13 cellular contexts compared by ENCODE assay signal in the genomic region with DNA sequence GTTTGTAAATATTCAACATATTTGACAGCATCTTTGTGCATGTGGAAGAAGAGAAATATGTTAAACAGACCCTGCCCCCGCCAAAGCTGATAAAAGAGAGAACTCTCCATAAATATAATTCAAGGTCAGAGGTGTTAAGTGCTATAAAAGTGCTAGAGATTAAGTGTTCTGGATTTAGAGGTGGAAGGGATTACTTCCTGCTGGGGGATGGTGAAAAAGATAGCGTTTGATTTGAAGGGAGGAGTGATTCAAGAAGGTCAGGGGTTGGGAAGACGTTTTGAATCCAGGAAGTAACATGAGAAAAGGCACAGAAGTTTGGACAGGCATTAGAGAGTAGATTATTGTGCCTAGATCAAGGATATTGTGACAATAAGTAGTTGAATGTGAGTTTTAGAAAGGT. TPM values are rescaled to one million over a fixed set of nuclear protein-coding genes. Genes with fewer than 3 reads are reported as not detected.
DNase-seq lines count a peak whose midpoint lies in the region; ATAC-seq, FAIRE-seq and TF ChIP-seq lines count a peak whose summit lies in the region.
"Had no signal": no experiment of that assay in that cellular context is flagged by ENCODE, and none has a peak within 500 bp of the region (broad histone marks: within the 10 kb centered on the region; RNA-seq: fewer than 3 reads in every experiment).

No MANE protein-coding gene starts in this region.

- no peak for TF ChIP-seq POLR2A in GM12878 (IDR thresholded peaks at IDR 0.05; ENCODE audit: low read depth, low read length)

- POLR2A ChIA-PET in GM12878 (lab: Charles Lee): no interaction called here

- H3K9ac ChIP-seq in GM12878 (ENCODE audit: control insufficient read depth, insufficient read depth, low read length): no peak overlapping the region
- H3K9ac ChIP-seq in MM.1S (ENCODE audit: low read length): no peak overlapping the region
- no peak overlapping the region for H3K9ac ChIP-seq in kidney (ENCODE audit: low read length in 2 of 2)

- no peaks in the 10 kb centered on the region for H3K27me3 Mint-ChIP-seq in progenitor cell of endocrine pancreas

- no peaks in the 10 kb centered on the region for H3K4me1 ChIP-seq in GM12878 (ENCODE audit: control insufficient read depth, insufficient read depth, low read length)
- H3K4me1 ChIP-seq in MM.1S (ENCODE audit: low read length): no peaks in the 10 kb centered on the region
- no peaks in the 10 kb centered on the region for H3K4me1 ChIP-seq in kidney (ENCODE audit: control insufficient read depth in 1 of 2, insufficient read depth in 1 of 2, low read depth in 1 of 2, low read length in 2 of 2)

- peaks cover 10% of the 10 kb centered on the region for H3K36me3 Mint-ChIP-seq in progenitor cell of endocrine pancreas (ENCODE audit: insufficient read depth)

- H3K27me3 ChIP-seq in GM12878 (replicated peaks in 1 of 2; ENCODE audit: control insufficient read depth in 2 of 2, insufficient read depth in 2 of 2, low read length in 1 of 2) (no peaks in the 10 kb centered on the region), MM.1S (replicated peaks; ENCODE audit: insufficient read depth, low read length) (no peaks in the 10 kb centered on the region)

- DNase-seq in NCI-H82 (lab: John Stamatoyannopoulos, UW) (peak; percentile 23), NCI-H82 treated with DMSO at 0.1 percent for 48 hours (lab: John Stamatoyannopoulos, UW; ENCODE audit: unreplicated experiment) (no peak), GM12878 (ENCODE audit: low read depth, low spot score) (no peak), left kidney (ENCODE audit: low read depth, low spot score) (peak; percentile 19), progenitor cell of endocrine pancreas (ENCODE audit: low spot score, unreplicated experiment) (no peak), MM.1S (no peak), kidney (no peak)
- DNase-seq: GOT3, H9 had no signal

- TF ChIP-seq EP300 in GM12878 (IDR thresholded peaks at IDR 0.05; ENCODE audit: borderline replicate concordance in 1 of 2, control insufficient read depth in 1 of 2, low read depth in 2 of 2, low read length in 2 of 2): no peak

- intact Hi-C loops in GM12878 (cut with micrococcal nuclease; ENCODE audit: unreplicated experiment) (no loop called here), kidney (cut with DNase I) (no loop called here)

- no peaks in the 10 kb centered on the region for H4K20me1 ChIP-seq in GM12878 (ENCODE audit: control insufficient read depth, insufficient read depth)
- no peaks in the 10 kb centered on the region for H4K20me1 ChIP-seq in MM.1S (ENCODE audit: insufficient read depth, low read length)

- no TSS peak for BruUV-seq in GM12878 (replicated peaks; lab: Mats Ljungman, UMichigan)

- no peaks in the 10 kb centered on the region for H3K79me2 ChIP-seq in GM12878 (ENCODE audit: control insufficient read depth, insufficient read depth, low read length)
- H3K79me2 ChIP-seq in MM.1S (ENCODE audit: low read length): no peaks in the 10 kb centered on the region

- RAD21 ChIA-PET in GM12878 (lab: Charles Lee; ENCODE audit: unreplicated experiment): no interaction called here

- peak; percentile 7 for FAIRE-seq in GM12878 (lab: Jason Lieb, UNC)
- no peak for FAIRE-seq in kidney (lab: Jason Lieb, UNC)
- FAIRE-seq: GM18507 had no signal

- H2AFZ ChIP-seq in GM12878 (ENCODE audit: control insufficient read depth, low read depth, low read length) (no peak overlapping the region), MM.1S (ENCODE audit: low read length) (no peak overlapping the region)

- CTCF ChIA-PET in GM12878 (lab: Yijun Ruan, JAX): interaction anchor here (0.6 kb wide), 1 partner anchor 385 kb away, joined by 3 read pairs; no protein-coding TSS in a partner anchor

- H3K4me3 ChIP-seq in GM12878 (no peak overlapping the region), MM.1S (ENCODE audit: low read length) (no peak overlapping the region), kidney (ENCODE audit: low read length in 2 of 2) (no peak overlapping the region)

- WGBS in GM12878 (ENCODE audit: insufficient coverage, insufficient replicate concordance, low lambda C conversion rate, missing lambda C conversion rate): 66% methylated on average over 3 of the region's 3 CpGs

- TF ChIP-seq CTCF in GM12878 (IDR thresholded peaks at IDR 0.05 in 2 of 3, conservative IDR thresholded peaks at IDR 0.05 in 1 of 3; ENCODE audit: control insufficient read depth in 2 of 3, extremely low read depth in 1 of 3, insufficient read depth in 1 of 3, low read depth in 3 of 3, low read length in 3 of 3): no peak
- no peak for TF ChIP-seq CTCF in progenitor cell of endocrine pancreas (IDR thresholded peaks at IDR 0.05; ENCODE audit: unreplicated experiment)
- no peak for TF ChIP-seq CTCF in MM.1S (IDR thresholded peaks at IDR 0.05; ENCODE audit: low read length)
- no peak for TF ChIP-seq CTCF in kidney (IDR thresholded peaks at IDR 0.05; ENCODE audit: borderline replicate concordance, extremely low read depth, insufficient read depth)

- no peak overlapping the region for H3K27ac ChIP-seq in GM12878 (ENCODE audit: control insufficient read depth, insufficient read depth)
- no peak overlapping the region for H3K27ac ChIP-seq in MM.1S (ENCODE audit: low read length)
- H3K27ac ChIP-seq in kidney (ENCODE audit: low read depth in 2 of 2, low read length in 2 of 2): no peak overlapping the region
- H3K27ac ChIP-seq: 22Rv1 had no signal

- no peaks in the 10 kb centered on the region for H3K9me3 Mint-ChIP-seq in progenitor cell of endocrine pancreas (ENCODE audit: low read depth)
- H3K9me3 Mint-ChIP-seq: CD14-positive monocyte, H9 had no signal

- H3K4me1 Mint-ChIP-seq in progenitor cell of endocrine pancreas (ENCODE audit: low read depth): no peaks in the 10 kb centered on the region
- H3K4me1 Mint-ChIP-seq: CD14-positive monocyte, H9 had no signal

- H3F3A ChIP-seq in MM.1S (ENCODE audit: insufficient read depth, low read length): no peaks in the 10 kb centered on the region

- ATAC-seq in GM12878: no peak
- no peak for ATAC-seq in GM21619 (IDR thresholded peaks at IDR 0.05; ENCODE audit: unreplicated experiment)

- H3K27ac Mint-ChIP-seq in progenitor cell of endocrine pancreas: peak overlapping the region; percentile 15
- H3K27ac Mint-ChIP-seq: CD14-positive monocyte had no signal

- H3K9me3 ChIP-seq in GM12878 (replicated peaks; ENCODE audit: control insufficient read depth, insufficient read depth, low read length) (no peaks in the 10 kb centered on the region), MM.1S (replicated peaks; ENCODE audit: insufficient read depth, low read length) (no peaks in the 10 kb centered on the region), kidney (ENCODE audit: control insufficient read depth in 1 of 2, low read length in 2 of 2) (no peaks in the 10 kb centered on the region)

- H3K36me3 ChIP-seq in GM12878 (ENCODE audit: control insufficient read depth in 2 of 2, insufficient read depth in 2 of 2, low read length in 1 of 2) (no peaks in the 10 kb centered on the region; a peak in 1 of 4 replicates), MM.1S (replicated peaks; ENCODE audit: insufficient read depth, low read length) (no peaks in the 10 kb centered on the region), kidney (ENCODE audit: control insufficient read depth in 1 of 2, insufficient read depth in 2 of 2, low read length in 2 of 2) (peaks cover 0 to 2% of the 10 kb centered on the region in 2 donors)

- TF ChIP-seq RAD21 in GM12878 (IDR thresholded peaks at IDR 0.05; ENCODE audit: insufficient read depth, low read depth, low read length): no peak

- no peak overlapping the region for H3K4me2 ChIP-seq in GM12878 (ENCODE audit: control insufficient read depth, insufficient read depth)
- H3K4me2 ChIP-seq in MM.1S (ENCODE audit: low read depth, low read length): no peak overlapping the region

- no peaks in the 10 kb centered on the region for H3K9me2 ChIP-seq in MM.1S (replicated peaks; ENCODE audit: insufficient read depth, low read length)

- in situ Hi-C loops in GM12878 (cut with MboI): no loop called here

- SMC1A ChIA-PET in GM12878 (lab: Charles Lee; ENCODE audit: uncharacterized antibody, unreplicated experiment): no interaction called here

- H3K4me3 Mint-ChIP-seq in progenitor cell of endocrine pancreas (ENCODE audit: low read depth): no peak overlapping the region
- H3K4me3 Mint-ChIP-seq: CD14-positive monocyte, H9 had no signal

TF ChIP-seq in GM12878, 131 proteins besides CTCF, POLR2A, EP300 and RAD21 (continues in another document):
- TF ChIP-seq ZNF207 (IDR thresholded peaks at IDR 0.05; ENCODE audit: borderline replicate concordance): no peak
- no peak for TF ChIP-seq MXI1 (IDR thresholded peaks at IDR 0.05; ENCODE audit: low read depth, low read length)
- TF ChIP-seq EED (IDR thresholded peaks at IDR 0.05; ENCODE audit: low read depth): no peak
- no peak for TF ChIP-seq FOXM1 (IDR thresholded peaks at IDR 0.05; ENCODE audit: low read depth, low read length)
- no peak for TF ChIP-seq LARP7 (IDR thresholded peaks at IDR 0.05)

RNA-seq across cellular contexts. Expression of gene RIC8B, which starts 30.2 kb away (rescaled TPM):
- total RNA-seq in GM12878 (2013; cell fraction: nucleolus; rRNA removed): 35.1 and 36.6 TPM in 2 replicates
- total RNA-seq in GM12878 (2014; rRNA removed) (6.1 and 8.0 TPM in 2 replicates), GM12878 (2014; rRNA removed; fragmentation: Illumina TruSeq; extraction: Trizol) (7.3 and 9.0 TPM in 2 replicates), GM12878 (2021) (9.6 and 10.4 TPM in 2 replicates), progenitor cell of endocrine pancreas (24.7 and 28.1 TPM in 2 replicates), kidney (18.0 TPM)
- 2.9 TPM for polyA plus RNA-seq in GM12878 (2011; ENCODE audit: low read depth)
- polyA plus RNA-seq in GM12878 (2011; rRNA removed) (10.8 and 13.7 TPM in 2 replicates), GM12878 (2014; fragmentation: Illumina TruSeq; extraction: Trizol) (7.0 and 8.6 TPM in 2 replicates), GM12878 (2014; fragmentation: Nextera tagmentation; extraction: Ambion mirVana) (1 to 10 TPM; 2.3 to 2.4 TPM), GM12878 (2014; rRNA removed) (3.9 and 6.2 TPM in 2 replicates), GM12878 (2016; fragmentation: Nextera tagmentation; extraction: Ambion mirVana) (1 to 10 TPM; 5.9 to 6.3 TPM), kidney (ENCODE audit: insufficient read depth, low read depth, low replicate concordance) (7.7 TPM)
- 4.7 and 5.1 TPM in 2 replicates for polyA plus RNA-seq in GM12878 (2011; cell fraction: cytosol; rRNA removed)
- 15.8 and 20.5 TPM in 2 replicates for polyA plus RNA-seq in GM12878 (2011; cell fraction: nucleus; rRNA removed)
- 3.2 and 4.3 TPM in 2 replicates for polyA plus RNA-seq in GM12878 (2012)
- 30.5 and 36.3 TPM in 2 replicates for polyA minus RNA-seq in GM12878 (2011; rRNA and poly(A)+ RNA removed)
- 3.6 and 5.9 TPM in 2 replicates for polyA minus RNA-seq in GM12878 (2011; cell fraction: cytosol; rRNA and poly(A)+ RNA removed)
- polyA minus RNA-seq in GM12878 (2011; cell fraction: nucleus; rRNA and poly(A)+ RNA removed): 20.3 and 28.6 TPM in 2 replicates

Comparison
In these comparisons a context has a peak if more than half of its experiments do, and no peak if none do; other contexts are left out.
1. DNase-seq: peak in NCI-H82 (single experiment) and left kidney (single experiment); none in NCI-H82 treated with DMSO at 0.1 percent for 48 hours (single experiment), GM12878 (single experiment), progenitor cell of endocrine pancreas (single experiment), MM.1S (single experiment) and kidney (single experiment).